8 cellular contexts compared by ENCODE assay signal in the genomic region with DNA sequence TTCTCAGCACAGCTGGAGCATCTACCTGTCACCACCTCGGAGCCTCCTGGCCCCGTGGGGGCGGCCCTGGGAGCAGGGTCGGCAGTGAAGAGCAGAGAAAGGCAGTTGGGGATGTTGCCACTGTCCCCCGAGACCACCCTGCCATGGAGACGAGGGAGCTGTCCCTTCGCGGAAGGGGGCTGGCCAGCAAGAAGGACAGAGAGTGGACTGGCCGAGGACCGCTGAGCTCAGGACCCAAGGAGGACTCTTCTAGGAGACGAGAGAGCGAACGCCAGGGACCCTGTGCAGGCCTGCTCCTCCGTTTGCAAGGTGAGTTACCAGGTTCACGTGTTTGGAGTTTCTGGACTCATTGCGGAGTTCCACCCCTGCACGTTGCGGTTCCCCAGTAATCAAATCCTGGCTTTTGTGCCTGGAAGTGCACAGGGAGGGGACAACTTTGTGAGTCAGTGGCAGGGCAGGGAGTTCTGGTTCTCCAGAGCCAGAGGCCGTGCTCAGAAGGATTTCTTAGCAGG. TPM values are rescaled to one million over a fixed set of nuclear protein-coding genes. Genes with fewer than 3 reads are reported as not detected.
DNase-seq lines count a peak whose midpoint lies in the region; ATAC-seq and TF ChIP-seq lines count a peak whose summit lies in the region.
"Had no signal": no experiment of that assay in that cellular context is flagged by ENCODE, and none has a peak within 500 bp of the region (broad histone marks: within the 10 kb centered on the region; RNA-seq: fewer than 3 reads in every experiment).

No MANE protein-coding gene starts in this region.

- BruUV-seq in PC-3 (replicated peaks; lab: Mats Ljungman, UMichigan): no TSS peak

- intact Hi-C loops in PC-3 (cut with micrococcal nuclease): no loop called here
- intact Hi-C loops in tibial artery (cut with DNase I; ENCODE audit: low total_unique reads): loop anchor here (2.0 to 10.0 kb wide), 2 partner anchors 112 to 146 kb away; partner anchors contain the start of gene COL18A1
- intact Hi-C loops in activated CD4-positive, alpha-beta T cell treated with anti-CD3 and anti-CD28 coated beads, Interleukin-2, amount 10 ng/mL, durations not matched to agents 24 days and 14 days (cut with micrococcal nuclease): loop anchor here (2.0 kb wide), 1 partner anchor 528 kb away; no protein-coding TSS in a partner anchor

- no peaks in the 10 kb centered on the region for H3K9me3 Mint-ChIP-seq in endodermal cell
- H3K9me3 Mint-ChIP-seq in activated CD4-positive, alpha-beta T cell treated with anti-CD3 and anti-CD28 coated beads, Interleukin-2, amount 10 ng/mL, durations not matched to agents 24 days and 14 days: no peaks in the 10 kb centered on the region
- H3K9me3 Mint-ChIP-seq: naive B cell had no signal

- H3K27ac ChIP-seq in PC-3 (ENCODE audit: low read length) (peak overlapping the region; percentile 90), endodermal cell (ENCODE audit: low read depth, low read length) (no peak overlapping the region), tibial artery (peak overlapping the region; percentile 94 to 98)

- H3K27me3 Mint-ChIP-seq in endodermal cell (ENCODE audit: insufficient read depth): no peaks in the 10 kb centered on the region
- H3K27me3 Mint-ChIP-seq in activated CD4-positive, alpha-beta T cell treated with anti-CD3 and anti-CD28 coated beads, Interleukin-2, amount 10 ng/mL, durations not matched to agents 24 days and 14 days: peaks cover 2% of the 10 kb centered on the region

- H3K79me2 ChIP-seq in PC-3 (ENCODE audit: low read length): peaks cover 31% of the 10 kb centered on the region

- H3F3A ChIP-seq in PC-3 (ENCODE audit: low read length, unreplicated experiment): no peaks in the 10 kb centered on the region

- H3K36me3 Mint-ChIP-seq in endodermal cell (ENCODE audit: low read depth): peaks cover 12% of the 10 kb centered on the region
- H3K36me3 Mint-ChIP-seq in activated CD4-positive, alpha-beta T cell treated with anti-CD3 and anti-CD28 coated beads, Interleukin-2, amount 10 ng/mL, durations not matched to agents 24 days and 14 days (ENCODE audit: low read depth): no peaks in the 10 kb centered on the region
- H3K36me3 Mint-ChIP-seq: naive B cell had no signal

- H3K36me3 ChIP-seq in PC-3 (ENCODE audit: low read depth, low read length): no peaks in the 10 kb centered on the region
- H3K36me3 ChIP-seq in endodermal cell (ENCODE audit: control insufficient read depth, insufficient read depth, low read length): peaks cover 17% of the 10 kb centered on the region
- no peaks in the 10 kb centered on the region for H3K36me3 ChIP-seq in mucosa of stomach (ENCODE audit: control insufficient read depth, insufficient read depth, low read length)
- no peaks in the 10 kb centered on the region for H3K36me3 ChIP-seq in tibial artery

- H3K9me2 ChIP-seq in PC-3 (replicated peaks; ENCODE audit: low read length): no peaks in the 10 kb centered on the region

- H3K27me3 ChIP-seq in PC-3 (ENCODE audit: low read length) (no peaks in the 10 kb centered on the region), endodermal cell (ENCODE audit: control insufficient read depth, insufficient read depth, low read length, poor library complexity, severe bottlenecking) (no peaks in the 10 kb centered on the region), mucosa of stomach (ENCODE audit: control insufficient read depth, insufficient read depth, low read length) (peaks cover 8% of the 10 kb centered on the region), tibial artery (no peaks in the 10 kb centered on the region)

- H3K4me3 Mint-ChIP-seq in endodermal cell: no peak overlapping the region
- H3K4me3 Mint-ChIP-seq in activated CD4-positive, alpha-beta T cell treated with anti-CD3 and anti-CD28 coated beads, Interleukin-2, amount 10 ng/mL, durations not matched to agents 24 days and 14 days: no peak overlapping the region

- POLR2A ChIA-PET in PC-3 (lab: Charles Lee; ENCODE audit: unreplicated experiment): no interaction called here

- CTCF ChIA-PET in PC-3 (lab: Charles Lee): interaction anchor here (0.5 to 0.9 kb wide), 3 partner anchors 153 to 586 kb away, joined by 3 to 12 read pairs (median 4); no protein-coding TSS in a partner anchor

- H2AFZ ChIP-seq in PC-3 (ENCODE audit: low read length): no peak overlapping the region

- peak overlapping the region; percentile 77 for H3K9ac ChIP-seq in PC-3 (ENCODE audit: low read length)
- H3K9ac ChIP-seq in endodermal cell (ENCODE audit: extremely low read depth, low read length, poor library complexity, severe bottlenecking): no peak overlapping the region
- H3K9ac ChIP-seq in mucosa of stomach (ENCODE audit: low read length): peak overlapping the region; percentile 48

- H3K4me2 ChIP-seq in PC-3 (ENCODE audit: low read length): peak overlapping the region; percentile 72

- no peak overlapping the region for H3K27ac Mint-ChIP-seq in endodermal cell
- H3K27ac Mint-ChIP-seq in activated CD4-positive, alpha-beta T cell treated with anti-CD3 and anti-CD28 coated beads, Interleukin-2, amount 10 ng/mL, durations not matched to agents 24 days and 14 days: no peak overlapping the region

- TF ChIP-seq CTCF in PC-3 (conservative IDR thresholded peaks at IDR 0.05; ENCODE audit: low read depth, low read length) (no peak), endodermal cell (conservative IDR thresholded peaks at IDR 0.05) (no peak), tibial artery (IDR thresholded peaks at IDR 0.05) (no peak)

- DNase-seq in PC-3 (peak; percentile 29), endodermal cell (peak; percentile 59), tibial artery (peak; percentile 59 to 83)
- no peak for DNase-seq in activated CD4-positive, alpha-beta T cell treated with anti-CD3 and anti-CD28 coated beads, Interleukin-2, amount 10 ng/mL, durations not matched to agents 24 days and 14 days

- no peak for ATAC-seq in PC-3
- no peak for ATAC-seq in HG02840 (IDR thresholded peaks at IDR 0.05; ENCODE audit: low FRiP score, unreplicated experiment)
- no peak for ATAC-seq in HG03442 (IDR thresholded peaks at IDR 0.05; ENCODE audit: unreplicated experiment)

- H3K9me3 ChIP-seq in PC-3 (ENCODE audit: low read length): no peaks in the 10 kb centered on the region
- H3K9me3 ChIP-seq in endodermal cell (ENCODE audit: control insufficient read depth, low read length): peaks cover 10% of the 10 kb centered on the region
- no peaks in the 10 kb centered on the region for H3K9me3 ChIP-seq in mucosa of stomach (ENCODE audit: control insufficient read depth, low read length)
- H3K9me3 ChIP-seq in tibial artery: no peaks in the 10 kb centered on the region

- H3K4me3 ChIP-seq in PC-3 (ENCODE audit: low read length): no peak overlapping the region
- H3K4me3 ChIP-seq in endodermal cell (ENCODE audit: low read length): no peak overlapping the region
- no peak overlapping the region for H3K4me3 ChIP-seq in mucosa of stomach (ENCODE audit: low read length)
- no peak overlapping the region for H3K4me3 ChIP-seq in tibial artery

- no peaks in the 10 kb centered on the region for H4K20me1 ChIP-seq in PC-3 (ENCODE audit: low read length)

- H3K4me1 ChIP-seq in PC-3 (ENCODE audit: insufficient read depth, low read length): peaks cover 56% of the 10 kb centered on the region
- peaks cover 10% of the 10 kb centered on the region for H3K4me1 ChIP-seq in endodermal cell (ENCODE audit: control insufficient read depth, insufficient read depth, low read length)
- H3K4me1 ChIP-seq in mucosa of stomach (ENCODE audit: control insufficient read depth, insufficient read depth, low read length): peaks cover 27% of the 10 kb centered on the region
- H3K4me1 ChIP-seq in tibial artery: peaks cover 10 to 66% (median 52%) of the 10 kb centered on the region in 4 donors

- WGBS in endodermal cell (ENCODE audit: insufficient coverage in 1 of 2, insufficient read length in 1 of 2), 2 experiments: 88 to 97% methylated on average over 11 to 19 of the region's 19 CpGs

- H3K4me1 Mint-ChIP-seq in endodermal cell: peaks cover 35% of the 10 kb centered on the region
- peaks cover 6% of the 10 kb centered on the region for H3K4me1 Mint-ChIP-seq in activated CD4-positive, alpha-beta T cell treated with anti-CD3 and anti-CD28 coated beads, Interleukin-2, amount 10 ng/mL, durations not matched to agents 24 days and 14 days

RNA-seq across cellular contexts. Expression of gene POFUT2, which starts 5.6 kb away (rescaled TPM):
- total RNA-seq in PC-3 (2014; rRNA removed) (19.6 and 28.2 TPM in 2 replicates), endodermal cell (10 to 100 TPM; 49.0 to 73.3 TPM)
- polyA plus RNA-seq in endodermal cell (2013, experiment 1 of 2): 55.1 TPM
- 46.9 TPM for polyA plus RNA-seq in endodermal cell (2013, experiment 2 of 2)
- total RNA-seq in activated CD4-positive, alpha-beta T cell treated with anti-CD3 and anti-CD28 coated beads, Interleukin-2, amount 10 ng/mL, durations not matched to agents 24 days and 14 days: 15.5 and 17.9 TPM in 2 replicates
